ENCODE assay signal across 1 cellular context in the genomic region with DNA sequence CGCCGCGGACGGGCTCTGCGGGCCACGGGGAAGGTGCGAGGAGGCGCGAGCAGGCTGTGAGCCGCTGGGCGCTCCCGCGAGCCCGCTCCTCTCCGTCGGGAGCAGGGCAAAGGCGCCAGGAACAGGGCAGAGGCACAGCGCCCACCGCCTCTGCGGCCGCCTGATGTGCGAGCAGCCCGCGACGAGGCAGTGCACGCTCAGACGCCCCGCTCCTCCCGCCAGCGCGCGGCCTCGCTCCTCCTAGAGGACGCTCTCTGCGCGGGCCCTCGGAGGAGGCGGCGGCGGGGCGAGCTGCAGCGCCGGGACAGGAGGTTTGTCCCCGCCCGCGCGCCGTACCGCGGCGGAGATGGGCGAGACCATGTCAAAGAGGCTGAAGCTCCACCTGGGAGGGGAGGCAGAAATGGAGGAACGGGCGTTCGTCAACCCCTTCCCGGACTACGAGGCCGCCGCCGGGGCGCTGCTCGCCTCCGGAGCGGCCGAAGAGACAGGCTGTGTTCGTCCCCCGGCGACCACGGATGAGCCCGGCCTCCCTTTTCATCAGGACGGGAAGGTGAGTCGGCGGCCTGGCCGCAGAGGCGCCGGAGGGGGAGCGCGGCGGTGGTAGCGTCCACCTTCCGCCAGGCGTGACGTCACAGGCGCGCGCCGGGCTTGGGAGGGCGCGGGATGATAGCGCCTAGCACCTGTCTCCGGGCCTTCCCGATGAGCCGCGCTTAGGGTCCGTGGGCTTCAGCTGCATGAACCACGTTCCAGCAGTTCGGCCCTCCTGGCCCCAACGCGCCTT.
TF ChIP-seq lines count a peak whose summit lies in the region.

No MANE protein-coding gene starts in this region.

TF ChIP-seq in HepG2, 621 proteins besides CTCF, POLR2A, EP300 and RAD21 (continued from another document and continues in another):
- TF ChIP-seq, protein P1, sequence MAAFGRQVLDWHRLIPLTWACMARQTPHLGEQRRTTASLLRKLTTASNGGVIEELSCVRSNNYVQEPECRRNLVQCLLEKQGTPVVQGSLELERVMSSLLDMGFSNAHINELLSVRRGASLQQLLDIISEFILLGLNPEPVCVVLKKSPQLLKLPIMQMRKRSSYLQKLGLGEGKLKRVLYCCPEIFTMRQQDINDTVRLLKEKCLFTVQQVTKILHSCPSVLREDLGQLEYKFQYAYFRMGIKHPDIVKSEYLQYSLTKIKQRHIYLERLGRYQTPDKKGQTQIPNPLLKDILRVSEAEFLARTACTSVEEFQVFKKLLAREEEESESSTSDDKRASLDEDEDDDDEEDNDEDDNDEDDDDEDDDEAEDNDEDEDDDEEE (CRISPR knock-in tag; IDR thresholded peaks at IDR 0.05) = peak; percentile 83; the same call in 1 of the 2 replicates
- TF ChIP-seq, protein P2, sequence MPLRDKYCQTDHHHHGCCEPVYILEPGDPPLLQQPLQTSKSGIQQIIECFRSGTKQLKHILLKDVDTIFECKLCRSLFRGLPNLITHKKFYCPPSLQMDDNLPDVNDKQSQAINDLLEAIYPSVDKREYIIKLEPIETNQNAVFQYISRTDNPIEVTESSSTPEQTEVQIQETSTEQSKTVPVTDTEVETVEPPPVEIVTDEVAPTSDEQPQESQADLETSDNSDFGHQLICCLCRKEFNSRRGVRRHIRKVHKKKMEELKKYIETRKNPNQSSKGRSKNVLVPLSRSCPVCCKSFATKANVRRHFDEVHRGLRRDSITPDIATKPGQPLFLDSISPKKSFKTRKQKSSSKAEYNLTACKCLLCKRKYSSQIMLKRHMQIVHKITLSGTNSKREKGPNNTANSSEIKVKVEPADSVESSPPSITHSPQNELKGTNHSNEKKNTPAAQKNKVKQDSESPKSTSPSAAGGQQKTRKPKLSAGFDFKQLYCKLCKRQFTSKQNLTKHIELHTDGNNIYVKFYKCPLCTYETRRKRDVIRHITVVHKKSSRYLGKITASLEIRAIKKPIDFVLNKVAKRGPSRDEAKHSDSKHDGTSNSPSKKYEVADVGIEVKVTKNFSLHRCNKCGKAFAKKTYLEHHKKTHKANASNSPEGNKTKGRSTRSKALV (CRISPR knock-in tag; IDR thresholded peaks at IDR 0.05) = no peak; the same call in 1 of the 2 replicates
- TF ChIP-seq NPAS2 (CRISPR knock-in tag; IDR thresholded peaks at IDR 0.05; ENCODE audit: borderline replicate concordance) (no peak), ZNF543 (CRISPR knock-in tag; IDR thresholded peaks at IDR 0.05) (no peak), ZNF354B (CRISPR knock-in tag; IDR thresholded peaks at IDR 0.05) (0 out of 2 replicates have a peak, but pooled peaks have one; percentile 71), RFXAP (CRISPR knock-in tag; IDR thresholded peaks at IDR 0.05; ENCODE audit: borderline replicate concordance) (peak; percentile 48), TCF7 (IDR thresholded peaks at IDR 0.05; ENCODE audit: low read depth) (no peak), HOXD1 (CRISPR knock-in tag; IDR thresholded peaks at IDR 0.05) (peak; percentile 32; the same call in 1 of the 2 replicates), SP1 (IDR thresholded peaks at IDR 0.05) (0 out of 2 replicates have a peak, but pooled peaks have one; percentile 15), SP1 (CRISPR knock-in tag; IDR thresholded peaks at IDR 0.05) (peak; percentile 53), ZNF788 (CRISPR knock-in tag; IDR thresholded peaks at IDR 0.05; ENCODE audit: borderline replicate concordance) (peak; percentile 90; the same call in 1 of the 2 replicates), EZH2 (conservative IDR thresholded peaks at IDR 0.05; ENCODE audit: low read depth, low read length) (no peak), ZNF777 (CRISPR knock-in tag; IDR thresholded peaks at IDR 0.05) (peak; percentile 93), SNAI1 (CRISPR knock-in tag; IDR thresholded peaks at IDR 0.05; ENCODE audit: borderline replicate concordance) (no peak; the same call in 1 of the 2 replicates), ZBTB20 (CRISPR knock-in tag; IDR thresholded peaks at IDR 0.05; ENCODE audit: borderline replicate concordance, low read depth) (0 out of 2 replicates have a peak, but pooled peaks have one; percentile 70), ATF7-NPFF (CRISPR knock-in tag; IDR thresholded peaks at IDR 0.05; ENCODE audit: low read depth) (peak; percentile 81), DMAP1 (CRISPR knock-in tag; IDR thresholded peaks at IDR 0.05) (peak; percentile 81; the same call in 1 of the 2 replicates), ZNF816 (CRISPR knock-in tag; IDR thresholded peaks at IDR 0.05; ENCODE audit: borderline replicate concordance) (peak; percentile 63; the same call in 1 of the 2 replicates), ZNF329 (CRISPR knock-in tag; IDR thresholded peaks at IDR 0.05; ENCODE audit: low read depth) (peak; percentile 64), ZNF468 (CRISPR knock-in tag; IDR thresholded peaks at IDR 0.05) (0 out of 2 replicates have a peak, but pooled peaks have one; percentile 84), NONO (IDR thresholded peaks at IDR 0.05) (no peak), NONO (CRISPR knock-in tag; conservative IDR thresholded peaks at IDR 0.05) (peak; percentile 96), SAP130 (CRISPR knock-in tag; IDR thresholded peaks at IDR 0.05; ENCODE audit: low read depth) (peak; percentile 72), POLR2G (IDR thresholded peaks at IDR 0.05; ENCODE audit: low read depth, low read length) (peak; percentile 93)
- TF ChIP-seq, protein P3, sequence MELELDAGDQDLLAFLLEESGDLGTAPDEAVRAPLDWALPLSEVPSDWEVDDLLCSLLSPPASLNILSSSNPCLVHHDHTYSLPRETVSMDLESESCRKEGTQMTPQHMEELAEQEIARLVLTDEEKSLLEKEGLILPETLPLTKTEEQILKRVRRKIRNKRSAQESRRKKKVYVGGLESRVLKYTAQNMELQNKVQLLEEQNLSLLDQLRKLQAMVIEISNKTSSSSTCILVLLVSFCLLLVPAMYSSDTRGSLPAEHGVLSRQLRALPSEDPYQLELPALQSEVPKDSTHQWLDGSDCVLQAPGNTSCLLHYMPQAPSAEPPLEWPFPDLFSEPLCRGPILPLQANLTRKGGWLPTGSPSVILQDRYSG (CRISPR knock-in tag; IDR thresholded peaks at IDR 0.05) = 0 out of 2 replicates have a peak, but pooled peaks have one; percentile 57
- TF ChIP-seq, protein P4, sequence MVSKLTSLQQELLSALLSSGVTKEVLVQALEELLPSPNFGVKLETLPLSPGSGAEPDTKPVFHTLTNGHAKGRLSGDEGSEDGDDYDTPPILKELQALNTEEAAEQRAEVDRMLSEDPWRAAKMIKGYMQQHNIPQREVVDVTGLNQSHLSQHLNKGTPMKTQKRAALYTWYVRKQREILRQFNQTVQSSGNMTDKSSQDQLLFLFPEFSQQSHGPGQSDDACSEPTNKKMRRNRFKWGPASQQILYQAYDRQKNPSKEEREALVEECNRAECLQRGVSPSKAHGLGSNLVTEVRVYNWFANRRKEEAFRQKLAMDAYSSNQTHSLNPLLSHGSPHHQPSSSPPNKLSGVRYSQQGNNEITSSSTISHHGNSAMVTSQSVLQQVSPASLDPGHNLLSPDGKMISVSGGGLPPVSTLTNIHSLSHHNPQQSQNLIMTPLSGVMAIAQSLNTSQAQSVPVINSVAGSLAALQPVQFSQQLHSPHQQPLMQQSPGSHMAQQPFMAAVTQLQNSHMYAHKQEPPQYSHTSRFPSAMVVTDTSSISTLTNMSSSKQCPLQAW (CRISPR knock-in tag; IDR thresholded peaks at IDR 0.05) = peak; percentile 58; the same call in 1 of the 2 replicates
- TF ChIP-seq, protein P5, sequence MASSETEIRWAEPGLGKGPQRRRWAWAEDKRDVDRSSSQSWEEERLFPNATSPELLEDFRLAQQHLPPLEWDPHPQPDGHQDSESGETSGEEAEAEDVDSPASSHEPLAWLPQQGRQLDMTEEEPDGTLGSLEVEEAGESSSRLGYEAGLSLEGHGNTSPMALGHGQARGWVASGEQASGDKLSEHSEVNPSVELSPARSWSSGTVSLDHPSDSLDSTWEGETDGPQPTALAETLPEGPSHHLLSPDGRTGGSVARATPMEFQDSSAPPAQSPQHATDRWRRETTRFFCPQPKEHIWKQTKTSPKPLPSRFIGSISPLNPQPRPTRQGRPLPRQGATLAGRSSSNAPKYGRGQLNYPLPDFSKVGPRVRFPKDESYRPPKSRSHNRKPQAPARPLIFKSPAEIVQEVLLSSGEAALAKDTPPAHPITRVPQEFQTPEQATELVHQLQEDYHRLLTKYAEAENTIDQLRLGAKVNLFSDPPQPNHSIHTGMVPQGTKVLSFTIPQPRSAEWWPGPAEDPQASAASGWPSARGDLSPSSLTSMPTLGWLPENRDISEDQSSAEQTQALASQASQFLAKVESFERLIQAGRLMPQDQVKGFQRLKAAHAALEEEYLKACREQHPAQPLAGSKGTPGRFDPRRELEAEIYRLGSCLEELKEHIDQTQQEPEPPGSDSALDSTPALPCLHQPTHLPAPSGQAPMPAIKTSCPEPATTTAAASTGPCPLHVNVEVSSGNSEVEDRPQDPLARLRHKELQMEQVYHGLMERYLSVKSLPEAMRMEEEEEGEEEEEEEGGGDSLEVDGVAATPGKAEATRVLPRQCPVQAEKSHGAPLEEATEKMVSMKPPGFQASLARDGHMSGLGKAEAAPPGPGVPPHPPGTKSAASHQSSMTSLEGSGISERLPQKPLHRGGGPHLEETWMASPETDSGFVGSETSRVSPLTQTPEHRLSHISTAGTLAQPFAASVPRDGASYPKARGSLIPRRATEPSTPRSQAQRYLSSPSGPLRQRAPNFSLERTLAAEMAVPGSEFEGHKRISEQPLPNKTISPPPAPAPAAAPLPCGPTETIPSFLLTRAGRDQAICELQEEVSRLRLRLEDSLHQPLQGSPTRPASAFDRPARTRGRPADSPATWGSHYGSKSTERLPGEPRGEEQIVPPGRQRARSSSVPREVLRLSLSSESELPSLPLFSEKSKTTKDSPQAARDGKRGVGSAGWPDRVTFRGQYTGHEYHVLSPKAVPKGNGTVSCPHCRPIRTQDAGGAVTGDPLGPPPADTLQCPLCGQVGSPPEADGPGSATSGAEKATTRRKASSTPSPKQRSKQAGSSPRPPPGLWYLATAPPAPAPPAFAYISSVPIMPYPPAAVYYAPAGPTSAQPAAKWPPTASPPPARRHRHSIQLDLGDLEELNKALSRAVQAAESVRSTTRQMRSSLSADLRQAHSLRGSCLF (CRISPR knock-in tag; IDR thresholded peaks at IDR 0.05; ENCODE audit: borderline replicate concordance) = no peak
- TF ChIP-seq, protein P6, sequence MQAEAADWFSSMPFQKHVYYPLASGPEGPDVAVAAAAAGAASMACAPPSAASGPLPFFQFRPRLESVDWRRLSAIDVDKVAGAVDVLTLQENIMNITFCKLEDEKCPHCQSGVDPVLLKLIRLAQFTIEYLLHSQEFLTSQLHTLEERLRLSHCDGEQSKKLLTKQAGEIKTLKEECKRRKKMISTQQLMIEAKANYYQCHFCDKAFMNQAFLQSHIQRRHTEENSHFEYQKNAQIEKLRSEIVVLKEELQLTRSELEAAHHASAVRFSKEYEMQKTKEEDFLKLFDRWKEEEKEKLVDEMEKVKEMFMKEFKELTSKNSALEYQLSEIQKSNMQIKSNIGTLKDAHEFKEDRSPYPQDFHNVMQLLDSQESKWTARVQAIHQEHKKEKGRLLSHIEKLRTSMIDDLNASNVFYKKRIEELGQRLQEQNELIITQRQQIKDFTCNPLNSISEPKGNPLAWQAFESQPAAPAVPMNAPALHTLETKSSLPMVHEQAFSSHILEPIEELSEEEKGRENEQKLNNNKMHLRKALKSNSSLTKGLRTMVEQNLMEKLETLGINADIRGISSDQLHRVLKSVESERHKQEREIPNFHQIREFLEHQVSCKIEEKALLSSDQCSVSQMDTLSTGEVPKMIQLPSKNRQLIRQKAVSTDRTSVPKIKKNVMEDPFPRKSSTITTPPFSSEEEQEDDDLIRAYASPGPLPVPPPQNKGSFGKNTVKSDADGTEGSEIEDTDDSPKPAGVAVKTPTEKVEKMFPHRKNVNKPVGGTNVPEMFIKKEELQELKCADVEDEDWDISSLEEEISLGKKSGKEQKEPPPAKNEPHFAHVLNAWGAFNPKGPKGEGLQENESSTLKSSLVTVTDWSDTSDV (CRISPR knock-in tag; IDR thresholded peaks at IDR 0.05) = peak; percentile 73; the same call in 1 of the 2 replicates
- TF ChIP-seq, protein P7, sequence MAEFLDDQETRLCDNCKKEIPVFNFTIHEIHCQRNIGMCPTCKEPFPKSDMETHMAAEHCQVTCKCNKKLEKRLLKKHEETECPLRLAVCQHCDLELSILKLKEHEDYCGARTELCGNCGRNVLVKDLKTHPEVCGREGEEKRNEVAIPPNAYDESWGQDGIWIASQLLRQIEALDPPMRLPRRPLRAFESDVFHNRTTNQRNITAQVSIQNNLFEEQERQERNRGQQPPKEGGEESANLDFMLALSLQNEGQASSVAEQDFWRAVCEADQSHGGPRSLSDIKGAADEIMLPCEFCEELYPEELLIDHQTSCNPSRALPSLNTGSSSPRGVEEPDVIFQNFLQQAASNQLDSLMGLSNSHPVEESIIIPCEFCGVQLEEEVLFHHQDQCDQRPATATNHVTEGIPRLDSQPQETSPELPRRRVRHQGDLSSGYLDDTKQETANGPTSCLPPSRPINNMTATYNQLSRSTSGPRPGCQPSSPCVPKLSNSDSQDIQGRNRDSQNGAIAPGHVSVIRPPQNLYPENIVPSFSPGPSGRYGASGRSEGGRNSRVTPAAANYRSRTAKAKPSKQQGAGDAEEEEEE (CRISPR knock-in tag; IDR thresholded peaks at IDR 0.05; ENCODE audit: borderline replicate concordance) = no peak
- TF ChIP-seq, protein P8, sequence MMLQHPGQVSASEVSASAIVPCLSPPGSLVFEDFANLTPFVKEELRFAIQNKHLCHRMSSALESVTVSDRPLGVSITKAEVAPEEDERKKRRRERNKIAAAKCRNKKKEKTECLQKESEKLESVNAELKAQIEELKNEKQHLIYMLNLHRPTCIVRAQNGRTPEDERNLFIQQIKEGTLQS (CRISPR knock-in tag; IDR thresholded peaks at IDR 0.05) = peak; percentile 58; the same call in 1 of the 2 replicates
- TF ChIP-seq, protein P9, sequence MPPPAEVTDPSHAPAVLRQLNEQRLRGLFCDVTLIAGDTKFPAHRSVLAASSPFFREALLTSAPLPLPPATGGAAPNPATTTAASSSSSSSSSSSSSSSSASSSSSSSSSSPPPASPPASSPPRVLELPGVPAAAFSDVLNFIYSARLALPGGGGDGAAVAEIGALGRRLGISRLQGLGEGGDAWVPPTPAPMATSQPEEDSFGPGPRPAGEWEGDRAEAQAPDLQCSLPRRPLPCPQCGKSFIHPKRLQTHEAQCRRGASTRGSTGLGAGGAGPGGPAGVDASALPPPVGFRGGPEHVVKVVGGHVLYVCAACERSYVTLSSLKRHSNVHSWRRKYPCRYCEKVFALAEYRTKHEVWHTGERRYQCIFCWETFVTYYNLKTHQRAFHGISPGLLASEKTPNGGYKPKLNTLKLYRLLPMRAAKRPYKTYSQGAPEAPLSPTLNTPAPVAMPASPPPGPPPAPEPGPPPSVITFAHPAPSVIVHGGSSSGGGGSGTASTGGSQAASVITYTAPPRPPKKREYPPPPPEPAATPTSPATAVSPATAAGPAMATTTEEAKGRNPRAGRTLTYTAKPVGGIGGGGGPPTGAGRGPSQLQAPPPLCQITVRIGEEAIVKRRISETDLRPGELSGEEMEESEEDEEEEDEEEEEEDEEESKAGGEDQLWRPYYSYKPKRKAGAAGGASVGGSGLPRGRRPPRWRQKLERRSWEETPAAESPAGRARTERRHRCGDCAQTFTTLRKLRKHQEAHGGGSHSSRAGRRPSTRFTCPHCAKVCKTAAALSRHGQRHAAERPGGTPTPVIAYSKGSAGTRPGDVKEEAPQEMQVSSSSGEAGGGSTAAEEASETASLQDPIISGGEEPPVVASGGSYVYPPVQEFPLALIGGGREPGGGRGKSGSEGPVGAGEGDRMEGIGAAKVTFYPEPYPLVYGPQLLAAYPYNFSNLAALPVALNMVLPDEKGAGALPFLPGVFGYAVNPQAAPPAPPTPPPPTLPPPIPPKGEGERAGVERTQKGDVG (CRISPR knock-in tag; IDR thresholded peaks at IDR 0.05; ENCODE audit: borderline replicate concordance) = no peak
